In genomic region chr7:73522081-73522818, GRCh38 we compare ENCODE assay signal across 1 cellular context.
TF ChIP-seq lines count a peak whose summit lies in the region.

A gene with protein sequence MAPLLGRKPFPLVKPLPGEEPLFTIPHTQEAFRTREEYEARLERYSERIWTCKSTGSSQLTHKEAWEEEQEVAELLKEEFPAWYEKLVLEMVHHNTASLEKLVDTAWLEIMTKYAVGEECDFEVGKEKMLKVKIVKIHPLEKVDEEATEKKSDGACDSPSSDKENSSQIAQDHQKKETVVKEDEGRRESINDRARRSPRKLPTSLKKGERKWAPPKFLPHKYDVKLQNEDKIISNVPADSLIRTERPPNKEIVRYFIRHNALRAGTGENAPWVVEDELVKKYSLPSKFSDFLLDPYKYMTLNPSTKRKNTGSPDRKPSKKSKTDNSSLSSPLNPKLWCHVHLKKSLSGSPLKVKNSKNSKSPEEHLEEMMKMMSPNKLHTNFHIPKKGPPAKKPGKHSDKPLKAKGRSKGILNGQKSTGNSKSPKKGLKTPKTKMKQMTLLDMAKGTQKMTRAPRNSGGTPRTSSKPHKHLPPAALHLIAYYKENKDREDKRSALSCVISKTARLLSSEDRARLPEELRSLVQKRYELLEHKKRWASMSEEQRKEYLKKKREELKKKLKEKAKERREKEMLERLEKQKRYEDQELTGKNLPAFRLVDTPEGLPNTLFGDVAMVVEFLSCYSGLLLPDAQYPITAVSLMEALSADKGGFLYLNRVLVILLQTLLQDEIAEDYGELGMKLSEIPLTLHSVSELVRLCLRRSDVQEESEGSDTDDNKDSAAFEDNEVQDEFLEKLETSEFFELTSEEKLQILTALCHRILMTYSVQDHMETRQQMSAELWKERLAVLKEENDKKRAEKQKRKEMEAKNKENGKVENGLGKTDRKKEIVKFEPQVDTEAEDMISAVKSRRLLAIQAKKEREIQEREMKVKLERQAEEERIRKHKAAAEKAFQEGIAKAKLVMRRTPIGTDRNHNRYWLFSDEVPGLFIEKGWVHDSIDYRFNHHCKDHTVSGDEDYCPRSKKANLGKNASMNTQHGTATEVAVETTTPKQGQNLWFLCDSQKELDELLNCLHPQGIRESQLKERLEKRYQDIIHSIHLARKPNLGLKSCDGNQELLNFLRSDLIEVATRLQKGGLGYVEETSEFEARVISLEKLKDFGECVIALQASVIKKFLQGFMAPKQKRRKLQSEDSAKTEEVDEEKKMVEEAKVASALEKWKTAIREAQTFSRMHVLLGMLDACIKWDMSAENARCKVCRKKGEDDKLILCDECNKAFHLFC (N-terminal part only) (minus strand): TSS chr7:73522293. CDS start chr7:73521933, 360 bp downstream.

TF ChIP-seq in K562, 482 proteins besides CTCF, POLR2A, EP300 and RAD21 (continued from another document and continues in another):
- TF ChIP-seq MLLT1 (IDR thresholded peaks at IDR 0.05) (peak in 1 of 2 experiments; percentile 76; a peak in 1 of 4 replicates), TEAD2 (tag; IDR thresholded peaks at IDR 0.05) (no peak), GTF3C2 (IDR thresholded peaks at IDR 0.05; ENCODE audit: borderline replicate concordance, extremely low read depth, insufficient read length) (no peak), LCOR (CRISPR knock-in tag; IDR thresholded peaks at IDR 0.05) (peak; percentile 95), ZNF24 (IDR thresholded peaks at IDR 0.05) (no peak), HIVEP1 (CRISPR knock-in tag; IDR thresholded peaks at IDR 0.05) (0 out of 2 replicates have a peak, but pooled peaks have one; percentile 69), E2F5 (CRISPR knock-in tag; IDR thresholded peaks at IDR 0.05) (peak; percentile 42; the same call in 1 of the 2 replicates), NR4A1 (CRISPR knock-in tag; IDR thresholded peaks at IDR 0.05) (peak; percentile 19; the same call in 1 of the 2 replicates), NR4A1 (tag; IDR thresholded peaks at IDR 0.05) (peak; percentile 20; the same call in 1 of the 2 replicates), ILF3 (IDR thresholded peaks at IDR 0.05; ENCODE audit: borderline replicate concordance) (no peak), C11orf30 (IDR thresholded peaks at IDR 0.05; ENCODE audit: low read depth) (peak; percentile 73), SMARCA4 (IDR thresholded peaks at IDR 0.05) (0 out of 2 replicates have a peak, but pooled peaks have one; percentile 14), ZNF780A (CRISPR knock-in tag; IDR thresholded peaks at IDR 0.05) (no peak), NCOA4 (IDR thresholded peaks at IDR 0.05; ENCODE audit: partially characterized antibody) (no peak), E2F8 (IDR thresholded peaks at IDR 0.05; ENCODE audit: low read depth, partially characterized antibody) (peak; percentile 99), ZNF134 (CRISPR knock-in tag; conservative IDR thresholded peaks at IDR 0.05) (no peak), SAFB (IDR thresholded peaks at IDR 0.05; ENCODE audit: borderline replicate concordance, low read depth, low read length) (no peak), JUND (IDR thresholded peaks at IDR 0.05; ENCODE audit: borderline replicate concordance, low read depth, low read length) (peak; percentile 15), JUND (tag; IDR thresholded peaks at IDR 0.05; ENCODE audit: borderline replicate concordance, low read depth, low read length) (no peak; the same call in 2 of the 3 replicates), MECOM (CRISPR knock-in tag; IDR thresholded peaks at IDR 0.05) (no peak), ZNF445 (CRISPR knock-in tag; IDR thresholded peaks at IDR 0.05; ENCODE audit: low read depth) (0 out of 2 replicates have a peak, but pooled peaks have one; percentile 6), TEAD1 (CRISPR knock-in tag; IDR thresholded peaks at IDR 0.05) (peak in 1 of 2 experiments; percentile 71; a peak in 1 of 4 replicates), SUPT5H (IDR thresholded peaks at IDR 0.05) (peak; percentile 88), EWSR1 (IDR thresholded peaks at IDR 0.05; ENCODE audit: borderline replicate concordance, low read depth, partially characterized antibody) (no peak), ZNF584 (CRISPR knock-in tag; IDR thresholded peaks at IDR 0.05; ENCODE audit: low read depth) (0 out of 2 replicates have a peak, but pooled peaks have one; percentile 3), CCAR2 (IDR thresholded peaks at IDR 0.05; ENCODE audit: low read depth, low read length) (no peak), JUNB (CRISPR knock-in tag; conservative IDR thresholded peaks at IDR 0.05) (no peak), ADNP (tag; IDR thresholded peaks at IDR 0.05) (no peak), CHAMP1 (IDR thresholded peaks at IDR 0.05) (no peak), NR1H2 (CRISPR knock-in tag; IDR thresholded peaks at IDR 0.05) (0 out of 2 replicates have a peak, but pooled peaks have one; percentile 71)
- TF ChIP-seq, protein P1, sequence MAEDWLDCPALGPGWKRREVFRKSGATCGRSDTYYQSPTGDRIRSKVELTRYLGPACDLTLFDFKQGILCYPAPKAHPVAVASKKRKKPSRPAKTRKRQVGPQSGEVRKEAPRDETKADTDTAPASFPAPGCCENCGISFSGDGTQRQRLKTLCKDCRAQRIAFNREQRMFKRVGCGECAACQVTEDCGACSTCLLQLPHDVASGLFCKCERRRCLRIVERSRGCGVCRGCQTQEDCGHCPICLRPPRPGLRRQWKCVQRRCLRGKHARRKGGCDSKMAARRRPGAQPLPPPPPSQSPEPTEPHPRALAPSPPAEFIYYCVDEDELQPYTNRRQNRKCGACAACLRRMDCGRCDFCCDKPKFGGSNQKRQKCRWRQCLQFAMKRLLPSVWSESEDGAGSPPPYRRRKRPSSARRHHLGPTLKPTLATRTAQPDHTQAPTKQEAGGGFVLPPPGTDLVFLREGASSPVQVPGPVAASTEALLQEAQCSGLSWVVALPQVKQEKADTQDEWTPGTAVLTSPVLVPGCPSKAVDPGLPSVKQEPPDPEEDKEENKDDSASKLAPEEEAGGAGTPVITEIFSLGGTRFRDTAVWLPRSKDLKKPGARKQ (CRISPR knock-in tag; IDR thresholded peaks at IDR 0.05), result no peak
- TF ChIP-seq, protein P2, sequence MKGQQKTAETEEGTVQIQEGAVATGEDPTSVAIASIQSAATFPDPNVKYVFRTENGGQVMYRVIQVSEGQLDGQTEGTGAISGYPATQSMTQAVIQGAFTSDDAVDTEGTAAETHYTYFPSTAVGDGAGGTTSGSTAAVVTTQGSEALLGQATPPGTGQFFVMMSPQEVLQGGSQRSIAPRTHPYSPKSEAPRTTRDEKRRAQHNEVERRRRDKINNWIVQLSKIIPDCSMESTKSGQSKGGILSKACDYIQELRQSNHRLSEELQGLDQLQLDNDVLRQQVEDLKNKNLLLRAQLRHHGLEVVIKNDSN (CRISPR knock-in tag; IDR thresholded peaks at IDR 0.05), result peak; percentile 67; the same call in 1 of the 2 replicates
- TF ChIP-seq, protein P3, sequence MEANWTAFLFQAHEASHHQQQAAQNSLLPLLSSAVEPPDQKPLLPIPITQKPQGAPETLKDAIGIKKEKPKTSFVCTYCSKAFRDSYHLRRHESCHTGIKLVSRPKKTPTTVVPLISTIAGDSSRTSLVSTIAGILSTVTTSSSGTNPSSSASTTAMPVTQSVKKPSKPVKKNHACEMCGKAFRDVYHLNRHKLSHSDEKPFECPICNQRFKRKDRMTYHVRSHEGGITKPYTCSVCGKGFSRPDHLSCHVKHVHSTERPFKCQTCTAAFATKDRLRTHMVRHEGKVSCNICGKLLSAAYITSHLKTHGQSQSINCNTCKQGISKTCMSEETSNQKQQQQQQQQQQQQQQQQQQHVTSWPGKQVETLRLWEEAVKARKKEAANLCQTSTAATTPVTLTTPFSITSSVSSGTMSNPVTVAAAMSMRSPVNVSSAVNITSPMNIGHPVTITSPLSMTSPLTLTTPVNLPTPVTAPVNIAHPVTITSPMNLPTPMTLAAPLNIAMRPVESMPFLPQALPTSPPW (CRISPR knock-in tag; IDR thresholded peaks at IDR 0.05), result peak; percentile 94
- TF ChIP-seq, protein P4, sequence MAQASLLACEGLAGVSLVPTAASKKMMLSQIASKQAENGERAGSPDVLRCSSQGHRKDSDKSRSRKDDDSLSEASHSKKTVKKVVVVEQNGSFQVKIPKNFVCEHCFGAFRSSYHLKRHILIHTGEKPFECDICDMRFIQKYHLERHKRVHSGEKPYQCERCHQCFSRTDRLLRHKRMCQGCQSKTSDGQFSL (CRISPR knock-in tag; IDR thresholded peaks at IDR 0.05), result peak; percentile 69
- TF ChIP-seq, protein P4 (tag; IDR thresholded peaks at IDR 0.05), result peak in 1 of 2 experiments; percentile 7; a peak in 1 of 4 replicates
